2 cellular contexts compared by ENCODE assay signal in the genomic region with DNA sequence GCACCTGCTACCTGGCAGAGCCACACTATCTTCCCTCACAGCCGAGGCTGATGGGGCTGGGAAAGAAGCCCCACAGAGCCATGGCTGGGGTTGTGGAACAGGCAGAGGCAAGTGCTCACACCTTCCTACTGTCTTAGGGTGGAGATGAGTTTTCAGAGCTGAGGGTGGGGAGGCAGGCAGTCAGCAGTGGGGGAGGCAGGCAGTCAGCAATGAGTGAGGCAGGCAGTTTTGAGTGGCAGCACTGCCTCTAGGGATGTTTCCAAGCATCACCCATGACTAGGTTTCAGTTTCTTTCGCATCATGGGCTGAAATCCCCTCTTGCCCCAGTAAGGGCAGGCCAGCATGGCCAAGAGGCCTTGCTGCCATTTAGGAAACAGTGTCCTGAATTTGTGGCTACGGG.
TF ChIP-seq lines count a peak whose summit lies in the region.

No MANE protein-coding gene starts in this region.

TF ChIP-seq in IMR-90, 13 proteins besides CTCF, POLR2A, EP300 and RAD21:
- TF ChIP-seq, protein P1, sequence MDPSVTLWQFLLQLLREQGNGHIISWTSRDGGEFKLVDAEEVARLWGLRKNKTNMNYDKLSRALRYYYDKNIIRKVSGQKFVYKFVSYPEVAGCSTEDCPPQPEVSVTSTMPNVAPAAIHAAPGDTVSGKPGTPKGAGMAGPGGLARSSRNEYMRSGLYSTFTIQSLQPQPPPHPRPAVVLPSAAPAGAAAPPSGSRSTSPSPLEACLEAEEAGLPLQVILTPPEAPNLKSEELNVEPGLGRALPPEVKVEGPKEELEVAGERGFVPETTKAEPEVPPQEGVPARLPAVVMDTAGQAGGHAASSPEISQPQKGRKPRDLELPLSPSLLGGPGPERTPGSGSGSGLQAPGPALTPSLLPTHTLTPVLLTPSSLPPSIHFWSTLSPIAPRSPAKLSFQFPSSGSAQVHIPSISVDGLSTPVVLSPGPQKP (IDR thresholded peaks at IDR 0.05; ENCODE audit: borderline replicate concordance, low read depth, low read length), result no peak
- TF ChIP-seq CEBPB (IDR thresholded peaks at IDR 0.05; ENCODE audit: low read depth, low read length) (no peak), MAZ (IDR thresholded peaks at IDR 0.05; ENCODE audit: borderline replicate concordance, low read depth, low read length) (no peak), MAFK (IDR thresholded peaks at IDR 0.05; ENCODE audit: low read depth, low read length) (no peak), CHD1 (IDR thresholded peaks at IDR 0.05; ENCODE audit: low read depth, low read length) (no peak), SMC3 (IDR thresholded peaks at IDR 0.05; ENCODE audit: low read depth, low read length) (no peak), RCOR1 (IDR thresholded peaks at IDR 0.05; ENCODE audit: insufficient replicate concordance, low read length) (no peak), FOS (IDR thresholded peaks at IDR 0.05; ENCODE audit: low read depth, low read length) (no peak), NFE2L2 (IDR thresholded peaks at IDR 0.05; ENCODE audit: low read depth, low read length) (no peak), RFX5 (IDR thresholded peaks at IDR 0.05; ENCODE audit: low read depth, low read length) (no peak), MXI1 (IDR thresholded peaks at IDR 0.05; ENCODE audit: borderline replicate concordance, low read depth, low read length) (no peak), BHLHE40 (IDR thresholded peaks at IDR 0.05; ENCODE audit: low read depth, low read length) (no peak)
- TF ChIP-seq, protein P2, sequence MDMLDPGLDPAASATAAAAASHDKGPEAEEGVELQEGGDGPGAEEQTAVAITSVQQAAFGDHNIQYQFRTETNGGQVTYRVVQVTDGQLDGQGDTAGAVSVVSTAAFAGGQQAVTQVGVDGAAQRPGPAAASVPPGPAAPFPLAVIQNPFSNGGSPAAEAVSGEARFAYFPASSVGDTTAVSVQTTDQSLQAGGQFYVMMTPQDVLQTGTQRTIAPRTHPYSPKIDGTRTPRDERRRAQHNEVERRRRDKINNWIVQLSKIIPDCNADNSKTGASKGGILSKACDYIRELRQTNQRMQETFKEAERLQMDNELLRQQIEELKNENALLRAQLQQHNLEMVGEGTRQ (IDR thresholded peaks at IDR 0.05; ENCODE audit: low read depth, low read length), result no peak

TF ChIP-seq in GM12878, 131 proteins besides CTCF, POLR2A, EP300 and RAD21:
- TF ChIP-seq RCOR1 (conservative IDR thresholded peaks at IDR 0.05; ENCODE audit: low read depth, low read length), result no peak
- TF ChIP-seq, protein P3, sequence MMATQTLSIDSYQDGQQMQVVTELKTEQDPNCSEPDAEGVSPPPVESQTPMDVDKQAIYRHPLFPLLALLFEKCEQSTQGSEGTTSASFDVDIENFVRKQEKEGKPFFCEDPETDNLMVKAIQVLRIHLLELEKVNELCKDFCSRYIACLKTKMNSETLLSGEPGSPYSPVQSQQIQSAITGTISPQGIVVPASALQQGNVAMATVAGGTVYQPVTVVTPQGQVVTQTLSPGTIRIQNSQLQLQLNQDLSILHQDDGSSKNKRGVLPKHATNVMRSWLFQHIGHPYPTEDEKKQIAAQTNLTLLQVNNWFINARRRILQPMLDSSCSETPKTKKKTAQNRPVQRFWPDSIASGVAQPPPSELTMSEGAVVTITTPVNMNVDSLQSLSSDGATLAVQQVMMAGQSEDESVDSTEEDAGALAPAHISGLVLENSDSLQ (IDR thresholded peaks at IDR 0.05), result peak; percentile 72
